ENCODE assay signal across 16 cellular contexts in genomic region chr22:28956506-28956905, GRCh38.
DNase-seq lines count a peak whose midpoint lies in the region; TF ChIP-seq lines count a peak whose summit lies in the region.
"Had no signal": no experiment of that assay in that cellular context is flagged by ENCODE, and none has a peak within 500 bp of the region (broad histone marks: within the 10 kb centered on the region; RNA-seq: fewer than 3 reads in every experiment).

No MANE protein-coding gene starts in this region.

- H3K9me3 ChIP-seq in Loucy (ENCODE audit: insufficient read depth, low read depth, low read length) (no peaks in the 10 kb centered on the region), ovary (no peaks in the 10 kb centered on the region), mammary epithelial cell (replicated peaks; ENCODE audit: insufficient read depth, low read length) (no peaks in the 10 kb centered on the region)
- H3K9me3 ChIP-seq: right atrium auricular region, SJCRH30, suprapubic skin had no signal

- H3K9me3 Mint-ChIP-seq in brain (peaks cover 0 to 2% (median 0%) of the 10 kb centered on the region in 5 experiments), neural crest cell (peaks cover 4% of the 10 kb centered on the region)
- H3K9me3 Mint-ChIP-seq: IgD-negative memory B cell; stimulated activated naive B cell treated with anti-CD40 and anti-IgM and Interleukin-4, amounts not matched to agents 10 μg/mL and 1 μg/mL and 100 μg/mL, for 72 hours; T-helper 1 cell treated with Interleukin-12 subunit alpha and Interleukin-12 subunit beta and Interleukin-4 antibody, amounts not matched to agents 30 μg/mL and 1 μg/mL, for 36 hours had no signal

- no peak for TF ChIP-seq EP300 in ovary (IDR thresholded peaks at IDR 0.05)

- CTCF ChIA-PET in mammary epithelial cell (lab: Charles Lee; ENCODE audit: low non-redundant PET) = interaction anchor here (0.6 kb wide), 1 partner anchor 69 kb away, joined by 3 read pairs; no protein-coding TSS in a partner anchor

- intact Hi-C loops in ovary (cut with DNase I) = loop anchor here in 1 of 4 donors (10.0 kb wide), 1 partner anchor 102 kb away; no protein-coding TSS in a partner anchor
- intact Hi-C loops in mammary epithelial cell (cut with micrococcal nuclease) = no loop called here

- H2AFZ ChIP-seq in Loucy (ENCODE audit: low read length) (no peak overlapping the region), mammary epithelial cell (ENCODE audit: low read depth, low read length) (no peak overlapping the region)

- H3F3A ChIP-seq in Loucy (ENCODE audit: low read depth) = no peaks in the 10 kb centered on the region

- peaks cover 26% of the 10 kb centered on the region for H3K36me3 Mint-ChIP-seq in brain
- peaks cover 13% of the 10 kb centered on the region for H3K36me3 Mint-ChIP-seq in neural crest cell (ENCODE audit: low read depth)

- H3K9me2 ChIP-seq in Loucy (replicated peaks; ENCODE audit: low read depth, low read length) = no peaks in the 10 kb centered on the region

- H3K79me2 ChIP-seq in Loucy (ENCODE audit: insufficient read depth, low read length) = no peaks in the 10 kb centered on the region; the same call in 1 of the 2 replicates
- H3K79me2 ChIP-seq in mammary epithelial cell (ENCODE audit: insufficient read depth, low read length) = peaks cover 71% of the 10 kb centered on the region

- H3K9ac ChIP-seq in Loucy (ENCODE audit: low read depth, low read length, poor library complexity, severe bottlenecking) (peak overlapping the region; percentile 25), mammary epithelial cell (ENCODE audit: insufficient read depth, low read length) (no peak overlapping the region)

- DNase-seq in GM13976 (ENCODE audit: low spot score) (peak; percentile 20), neural crest cell (ENCODE audit: low read depth, low spot score) (no peak), ovary (no peak), mammary epithelial cell (no peak), pons (ENCODE audit: low spot score) (no peak)
- DNase-seq: dermis blood vessel endothelial cell, NCI-H1436 treated with DMSO at 0.1 percent for 48 hours, NCI-H446 treated with DMSO at 0.1 percent for 48 hours had no signal

- 89 to 94% (median 90%) methylated on average over 1 of the region's 1 CpG for WGBS in ovary, 3 donors
- 88% methylated on average over 1 of the region's 1 CpG for WGBS in mammary epithelial cell (ENCODE audit: low coverage, missing lambda C conversion rate)

- H3K4me3 Mint-ChIP-seq in brain = no peak overlapping the region
- H3K4me3 Mint-ChIP-seq in neural crest cell = no peak overlapping the region

- H3K27me3 Mint-ChIP-seq in brain = peaks cover 3% of the 10 kb centered on the region
- no peaks in the 10 kb centered on the region for H3K27me3 Mint-ChIP-seq in neural crest cell (ENCODE audit: low read depth)

- no peak for TF ChIP-seq POLR2A in ovary (IDR thresholded peaks at IDR 0.05)

- peaks cover 29% of the 10 kb centered on the region for H3K27me3 ChIP-seq in Loucy (ENCODE audit: insufficient read depth, low read length, poor library complexity, severe bottlenecking)
- no peaks in the 10 kb centered on the region for H3K27me3 ChIP-seq in ovary
- H3K27me3 ChIP-seq in mammary epithelial cell (ENCODE audit: insufficient read depth, low read length) = no peaks in the 10 kb centered on the region
- H3K27me3 ChIP-seq: right atrium auricular region, SJCRH30, suprapubic skin had no signal

- in situ Hi-C loops in GM13976 (cut with MboI; ENCODE audit: low sequenced_read_pairs, unreplicated experiment) (no loop called here), mammary epithelial cell (cut with MboI; ENCODE audit: low sequenced_read_pairs in 2 of 2) (no loop called here)

- H3K36me3 ChIP-seq in Loucy (ENCODE audit: insufficient read depth, low read length) = no peaks in the 10 kb centered on the region
- no peaks in the 10 kb centered on the region for H3K36me3 ChIP-seq in ovary
- H3K36me3 ChIP-seq in mammary epithelial cell (ENCODE audit: insufficient read depth, low read length) = no peaks in the 10 kb centered on the region
- H3K36me3 ChIP-seq: right atrium auricular region, SJCRH30, suprapubic skin had no signal

- H3K27ac Mint-ChIP-seq in brain (peak overlapping the region in 4 of 5 experiments; percentile 10 to 89 (median 80)), neural crest cell (ENCODE audit: unreplicated experiment) (peak overlapping the region; percentile 16)
- H3K27ac Mint-ChIP-seq: IgD-negative memory B cell had no signal

- peaks cover 23% of the 10 kb centered on the region for H3K4me1 ChIP-seq in Loucy (ENCODE audit: insufficient read depth, low read length, poor library complexity, severe bottlenecking)
- peaks cover 9% of the 10 kb centered on the region for H3K4me1 ChIP-seq in ovary (ENCODE audit: insufficient read depth)
- peaks cover 4% of the 10 kb centered on the region for H3K4me1 ChIP-seq in mammary epithelial cell (ENCODE audit: insufficient read depth, low read length)

- H3K4me2 ChIP-seq in Loucy (ENCODE audit: low read depth, low read length, poor library complexity, severe bottlenecking) (peak overlapping the region; percentile 53), mammary epithelial cell (ENCODE audit: insufficient read depth, low read depth, low read length) (no peak overlapping the region)

- dilution Hi-C loops in mammary epithelial cell (cut with HindIII; ENCODE audit: low sequenced_read_pairs) = no loop called here

- no peak overlapping the region for H3K27ac ChIP-seq in ovary
- H3K27ac ChIP-seq in mammary epithelial cell (ENCODE audit: insufficient read depth, low read depth, low read length) = no peak overlapping the region
- H3K27ac ChIP-seq: right atrium auricular region, SJCRH30, suprapubic skin had no signal

- H3K4me1 Mint-ChIP-seq in brain (peaks cover 46% of the 10 kb centered on the region), neural crest cell (peaks cover 56% of the 10 kb centered on the region)

- H4K20me1 ChIP-seq in Loucy (ENCODE audit: insufficient read depth, low read length, poor library complexity, severe bottlenecking) (peaks cover 76% of the 10 kb centered on the region), mammary epithelial cell (ENCODE audit: insufficient read depth, low read length) (no peaks in the 10 kb centered on the region)

- TF ChIP-seq CTCF in GM13976 (IDR thresholded peaks at IDR 0.05; ENCODE audit: borderline replicate concordance, control extremely low read depth, extremely low read depth, insufficient read depth, missing control alignments) (no peak), Loucy (conservative IDR thresholded peaks at IDR 0.05; ENCODE audit: low read length) (no peak), brain (conservative IDR thresholded peaks at IDR 0.05) (no peak), neural crest cell (conservative IDR thresholded peaks at IDR 0.05) (no peak), ovary (IDR thresholded peaks at IDR 0.05) (no peak), mammary epithelial cell (conservative IDR thresholded peaks at IDR 0.05 in 1 of 2, IDR thresholded peaks at IDR 0.05 in 1 of 2; ENCODE audit: extremely low read depth in 1 of 2, insufficient read depth in 1 of 2, low read depth in 1 of 2, low read length in 2 of 2) (no peak)

- BruUV-seq in mammary epithelial cell (replicated peaks; lab: Mats Ljungman, UMichigan) = no TSS peak

- H3K4me3 ChIP-seq in Loucy (ENCODE audit: low read length, poor library complexity, severe bottlenecking) = peak overlapping the region; percentile 18
- H3K4me3 ChIP-seq in ovary = no peak overlapping the region
- H3K4me3 ChIP-seq in mammary epithelial cell (replicated peaks in 1 of 3; ENCODE audit: insufficient read depth in 1 of 3, low read depth in 2 of 3, low read length in 3 of 3) = no peak overlapping the region
- H3K4me3 ChIP-seq: right atrium auricular region, SJCRH30, suprapubic skin had no signal
